Comparison of ENCODE assay signal across 1 cellular context in the genomic region with DNA sequence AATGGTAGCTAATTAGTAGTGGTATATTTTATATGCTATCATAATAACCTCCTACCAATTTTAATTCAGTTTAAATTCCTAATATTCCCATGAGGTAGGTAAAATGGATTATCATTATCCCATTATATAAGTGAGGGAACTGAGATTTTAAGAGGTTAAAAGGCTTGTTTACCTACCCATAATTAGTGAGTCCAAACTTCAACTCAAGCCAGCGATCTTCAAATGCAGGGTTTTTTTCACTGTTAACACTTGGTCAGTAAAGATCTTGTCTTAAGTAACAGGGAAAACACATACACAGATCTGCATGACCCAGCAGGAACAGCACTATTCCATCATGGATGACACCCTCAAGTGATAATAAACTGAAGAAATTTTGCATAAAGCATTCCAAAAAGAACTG.
TF ChIP-seq lines count a peak whose summit lies in the region.

No MANE protein-coding gene starts in this region.

TF ChIP-seq in liver, 16 proteins besides CTCF, POLR2A, EP300 and RAD21 (continued from another document):
- TF ChIP-seq, protein P1, sequence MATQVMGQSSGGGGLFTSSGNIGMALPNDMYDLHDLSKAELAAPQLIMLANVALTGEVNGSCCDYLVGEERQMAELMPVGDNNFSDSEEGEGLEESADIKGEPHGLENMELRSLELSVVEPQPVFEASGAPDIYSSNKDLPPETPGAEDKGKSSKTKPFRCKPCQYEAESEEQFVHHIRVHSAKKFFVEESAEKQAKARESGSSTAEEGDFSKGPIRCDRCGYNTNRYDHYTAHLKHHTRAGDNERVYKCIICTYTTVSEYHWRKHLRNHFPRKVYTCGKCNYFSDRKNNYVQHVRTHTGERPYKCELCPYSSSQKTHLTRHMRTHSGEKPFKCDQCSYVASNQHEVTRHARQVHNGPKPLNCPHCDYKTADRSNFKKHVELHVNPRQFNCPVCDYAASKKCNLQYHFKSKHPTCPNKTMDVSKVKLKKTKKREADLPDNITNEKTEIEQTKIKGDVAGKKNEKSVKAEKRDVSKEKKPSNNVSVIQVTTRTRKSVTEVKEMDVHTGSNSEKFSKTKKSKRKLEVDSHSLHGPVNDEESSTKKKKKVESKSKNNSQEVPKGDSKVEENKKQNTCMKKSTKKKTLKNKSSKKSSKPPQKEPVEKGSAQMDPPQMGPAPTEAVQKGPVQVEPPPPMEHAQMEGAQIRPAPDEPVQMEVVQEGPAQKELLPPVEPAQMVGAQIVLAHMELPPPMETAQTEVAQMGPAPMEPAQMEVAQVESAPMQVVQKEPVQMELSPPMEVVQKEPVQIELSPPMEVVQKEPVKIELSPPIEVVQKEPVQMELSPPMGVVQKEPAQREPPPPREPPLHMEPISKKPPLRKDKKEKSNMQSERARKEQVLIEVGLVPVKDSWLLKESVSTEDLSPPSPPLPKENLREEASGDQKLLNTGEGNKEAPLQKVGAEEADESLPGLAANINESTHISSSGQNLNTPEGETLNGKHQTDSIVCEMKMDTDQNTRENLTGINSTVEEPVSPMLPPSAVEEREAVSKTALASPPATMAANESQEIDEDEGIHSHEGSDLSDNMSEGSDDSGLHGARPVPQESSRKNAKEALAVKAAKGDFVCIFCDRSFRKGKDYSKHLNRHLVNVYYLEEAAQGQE (IDR thresholded peaks at IDR 0.05): no peak
